ENCODE assay signal across 23 cellular contexts in genomic region chr1:45089711-45090110, GRCh38.
DNase-seq lines count a peak whose midpoint lies in the region; ATAC-seq and FAIRE-seq lines count a peak whose summit lies in the region.
"Had no signal": no experiment of that assay in that cellular context is flagged by ENCODE, and none has a peak within 500 bp of the region (broad histone marks: within the 10 kb centered on the region; RNA-seq: fewer than 3 reads in every experiment).

No MANE protein-coding gene starts in this region.

- H3K9me3 Mint-ChIP-seq in activated naive CD4-positive, alpha-beta T cell treated with anti-CD3 and anti-CD28 coated beads for 36 hours: no peaks in the 10 kb centered on the region
- H3K9me3 Mint-ChIP-seq: CD4-positive, alpha-beta T cell; CD8-positive, alpha-beta T cell had no signal

- DNase-seq in Karpas-422 (peak; percentile 20), RCC 7860 (ENCODE audit: low spot score) (peak; percentile 2), left colon (no peak), small intestine (peak; percentile 37), GM19240 (ENCODE audit: insufficient read length, low spot score) (no peak), cortex of kidney (lab: John Stamatoyannopoulos, UW) (no peak)
- no peak for DNase-seq in activated naive CD4-positive, alpha-beta T cell treated with anti-CD3 and anti-CD28 coated beads for 36 hours
- DNase-seq: AML-193; Caco-2; Calu3; CD4-positive, alpha-beta T cell; CD8-positive, alpha-beta T cell; DMS79 treated with DMSO at 0.1 percent for 48 hours; GF-D8 had no signal

- H3K36me3 ChIP-seq in Karpas-422 (ENCODE audit: insufficient read depth, low read length) (no peaks in the 10 kb centered on the region), small intestine (ENCODE audit: control insufficient read depth in 2 of 2, insufficient read depth in 2 of 2, low read length in 2 of 2) (no peaks in the 10 kb centered on the region)
- H3K36me3 ChIP-seq: BLaER1 treated with 17β-estradiol and CSF1 and Interleukin-3, amounts not matched to agents 10 nM and 100 nM had no signal

- no peaks in the 10 kb centered on the region for H3K27me3 ChIP-seq in Karpas-422 (ENCODE audit: low read length)
- H3K27me3 ChIP-seq in small intestine (ENCODE audit: control insufficient read depth in 2 of 2, insufficient read depth in 2 of 2, low read length in 2 of 2): no peaks in the 10 kb centered on the region
- H3K27me3 ChIP-seq: BLaER1 treated with 17β-estradiol and CSF1 and Interleukin-3, amounts not matched to agents 10 nM and 100 nM had no signal

- no peaks in the 10 kb centered on the region for H3K4me1 ChIP-seq in Karpas-422 (ENCODE audit: low read length)
- no peaks in the 10 kb centered on the region for H3K4me1 ChIP-seq in small intestine (ENCODE audit: control insufficient read depth in 2 of 2, insufficient read depth in 1 of 2, low read depth in 1 of 2, low read length in 1 of 2)
- H3K4me1 ChIP-seq: A549; BLaER1 treated with 17β-estradiol and CSF1 and Interleukin-3, amounts not matched to agents 10 nM and 100 nM; Caco-2 had no signal

- ATAC-seq in left colon: peak; percentile 99
- ATAC-seq: A549; CD8-positive, alpha-beta T cell had no signal

- H3K27ac Mint-ChIP-seq in activated naive CD4-positive, alpha-beta T cell treated with anti-CD3 and anti-CD28 coated beads for 36 hours: no peak overlapping the region
- H3K27ac Mint-ChIP-seq: B cell; CD4-positive, alpha-beta T cell; CD8-positive, alpha-beta T cell had no signal

- H3K9me2 ChIP-seq in Karpas-422 (replicated peaks; ENCODE audit: insufficient read depth, low read length): no peaks in the 10 kb centered on the region

- no peak overlapping the region for H3K9ac ChIP-seq in Karpas-422 (ENCODE audit: low read length)
- H3K9ac ChIP-seq: BLaER1 treated with 17β-estradiol and CSF1 and Interleukin-3, amounts not matched to agents 10 nM and 100 nM had no signal

- H3K27ac ChIP-seq in Karpas-422 (ENCODE audit: low read length) (no peak overlapping the region), small intestine (ENCODE audit: low read depth in 1 of 2, low read length in 1 of 2) (no peak overlapping the region)
- H3K27ac ChIP-seq: 22Rv1; A549; BLaER1 treated with 17β-estradiol and CSF1 and Interleukin-3, amounts not matched to agents 10 nM and 100 nM; C4-2B had no signal

- H3K4me3 Mint-ChIP-seq in activated naive CD4-positive, alpha-beta T cell treated with anti-CD3 and anti-CD28 coated beads for 36 hours: no peak overlapping the region
- H3K4me3 Mint-ChIP-seq: B cell; CD4-positive, alpha-beta T cell; CD8-positive, alpha-beta T cell had no signal

- H4K20me1 ChIP-seq in Karpas-422 (ENCODE audit: insufficient read depth, low read depth, low read length): no peaks in the 10 kb centered on the region
- H4K20me1 ChIP-seq: BLaER1 treated with 17β-estradiol and CSF1 and Interleukin-3, amounts not matched to agents 10 nM and 100 nM had no signal

- H3K4me3 ChIP-seq in Karpas-422 (ENCODE audit: low read length) (no peak overlapping the region), small intestine (ENCODE audit: low read depth in 1 of 2, low read length in 2 of 2) (no peak overlapping the region)
- H3K4me3 ChIP-seq: A549; BLaER1 treated with 17β-estradiol and CSF1 and Interleukin-3, amounts not matched to agents 10 nM and 100 nM had no signal

- no peaks in the 10 kb centered on the region for H3K36me3 Mint-ChIP-seq in activated naive CD4-positive, alpha-beta T cell treated with anti-CD3 and anti-CD28 coated beads for 36 hours (ENCODE audit: low read depth)
- H3K36me3 Mint-ChIP-seq: CD8-positive, alpha-beta T cell had no signal

- 13 to 57% (median 47%) methylated on average over 2 of the region's 2 CpGs for WGBS in small intestine, 3 donors

- H3K4me2 ChIP-seq in Karpas-422 (ENCODE audit: low read depth, low read length, poor library complexity, severe bottlenecking): no peak overlapping the region
- H3K4me2 ChIP-seq: A549; BLaER1 treated with 17β-estradiol and CSF1 and Interleukin-3, amounts not matched to agents 10 nM and 100 nM had no signal

- no peaks in the 10 kb centered on the region for H3K79me2 ChIP-seq in Karpas-422 (ENCODE audit: low read length)

- intact Hi-C loops in left colon (cut with DNase I, micrococcal nuclease): no loop called here
- intact Hi-C loops in activated naive CD4-positive, alpha-beta T cell treated with anti-CD3 and anti-CD28 coated beads for 36 hours (cut with micrococcal nuclease): no loop called here

- no peaks in the 10 kb centered on the region for H3K27me3 Mint-ChIP-seq in activated naive CD4-positive, alpha-beta T cell treated with anti-CD3 and anti-CD28 coated beads for 36 hours (ENCODE audit: low read depth)
- H3K27me3 Mint-ChIP-seq: CD4-positive, alpha-beta T cell had no signal

- H3K4me1 Mint-ChIP-seq in activated naive CD4-positive, alpha-beta T cell treated with anti-CD3 and anti-CD28 coated beads for 36 hours (ENCODE audit: low read depth): no peaks in the 10 kb centered on the region
- H3K4me1 Mint-ChIP-seq: B cell had no signal

- CTCF ChIA-PET in activated naive CD4-positive, alpha-beta T cell treated with anti-CD3 and anti-CD28 coated beads for 36 hours (lab: Charles Lee): interaction anchor here (0.7 kb wide), 1 partner anchor 202 kb away, joined by 3 read pairs; no protein-coding TSS in a partner anchor

- FAIRE-seq in RCC 7860 (lab: Jason Lieb, UNC): no peak
- FAIRE-seq in small intestine (lab: Jason Lieb, UNC): no peak
- FAIRE-seq: A549, D721Med, G401.6, GM12891, GM19239 had no signal

- H2AFZ ChIP-seq in Karpas-422 (ENCODE audit: low read length): no peak overlapping the region

- H3K9me3 ChIP-seq in Karpas-422 (ENCODE audit: low read length) (no peaks in the 10 kb centered on the region), small intestine (ENCODE audit: control insufficient read depth, low read depth) (no peaks in the 10 kb centered on the region)
- H3K9me3 ChIP-seq: A549, Caco-2 had no signal

Comparison
In these comparisons a context has a peak if more than half of its experiments do, and no peak if none do; other contexts are left out.
1. DNase-seq: peak in Karpas-422 (single experiment), RCC 7860 (single experiment) and small intestine (single experiment); none in left colon (0 of 2), activated naive CD4-positive, alpha-beta T cell treated with anti-CD3 and anti-CD28 coated beads for 36 hours (single experiment), GM19240 (single experiment) and cortex of kidney (single experiment).